ENCODE assay signal across 8 cellular contexts in the genomic region with DNA sequence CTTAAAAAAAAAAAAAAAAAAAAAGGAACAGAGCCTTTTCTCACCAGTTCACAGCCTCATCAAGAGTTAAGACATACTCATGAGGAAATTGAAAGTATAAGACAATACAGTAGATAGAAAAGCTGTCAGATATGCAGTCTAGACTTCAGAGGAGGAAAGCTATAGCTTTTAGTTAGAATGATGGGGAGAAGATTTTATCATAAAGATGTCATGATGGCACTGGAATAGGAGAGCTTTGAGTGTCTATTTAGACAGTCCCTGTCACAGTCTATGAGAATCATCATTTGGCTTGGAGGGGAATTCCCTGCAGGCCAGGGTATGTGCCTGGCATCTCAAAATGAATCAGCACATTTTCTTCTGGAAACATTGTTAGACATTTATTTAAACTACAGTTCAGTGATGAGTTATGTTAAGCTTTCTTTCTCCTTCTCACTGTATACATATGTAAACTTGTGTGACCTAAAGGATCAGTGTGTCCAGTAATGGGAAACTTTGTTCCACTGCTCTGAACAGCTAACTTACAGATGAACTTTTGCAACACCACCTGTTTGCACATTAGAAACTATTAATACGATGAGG. TPM values are rescaled to one million over a fixed set of nuclear protein-coding genes. Genes with fewer than 3 reads are reported as not detected.
A peak's percentile ranks its signal among the peaks of the same experiment; 100 is the strongest.
DNase-seq lines count a peak whose midpoint lies in the region; ATAC-seq, FAIRE-seq and TF ChIP-seq lines count a peak whose summit lies in the region.

No MANE protein-coding gene starts in this region.

- peaks cover 42 to 47% of the 10 kb centered on the region in 2 donors for H3K4me1 ChIP-seq in naive thymus-derived CD4-positive, alpha-beta T cell (ENCODE audit: control insufficient read depth in 2 of 2, insufficient read depth in 2 of 2, low read length in 2 of 2)

- TF ChIP-seq CTCF in GM10248 (IDR thresholded peaks at IDR 0.05; ENCODE audit: control extremely low read depth, extremely low read depth, low read depth, missing control alignments), result no peak

- H3K4me3 ChIP-seq in naive thymus-derived CD4-positive, alpha-beta T cell (ENCODE audit: low read length), result no peak overlapping the region

- peaks cover 0 to 27% (median 4%) of the 10 kb centered on the region in 5 donors for H3K36me3 Mint-ChIP-seq in naive thymus-derived CD4-positive, alpha-beta T cell

- no peak overlapping the region for H3K27ac ChIP-seq in naive thymus-derived CD4-positive, alpha-beta T cell (ENCODE audit: low read depth, low read length)

- H3K9me3 ChIP-seq in naive thymus-derived CD4-positive, alpha-beta T cell (ENCODE audit: control insufficient read depth in 2 of 3, low read length in 3 of 3), result no peaks in the 10 kb centered on the region

- POLR2A ChIA-PET in GM10248 (lab: Yijun Ruan, JAX), result interaction anchor here (0.5 to 7.4 kb wide), 3 partner anchors 79 to 400 kb away, joined by 5 to 97 read pairs (median 5); partner anchors contain the start of gene RPLP0
- POLR2A ChIA-PET in naive thymus-derived CD4-positive, alpha-beta T cell (lab: Charles Lee), result interaction anchor here (0.9 to 7.1 kb wide), 3 partner anchors 9 to 109 kb away, joined by 4 to 47 read pairs (median 4); partner anchors contain the start of gene RPLP0

- peak overlapping the region in 7 of 9 donors; percentile 8 to 80 (median 51) for H3K27ac Mint-ChIP-seq in naive thymus-derived CD4-positive, alpha-beta T cell

- H3K4me1 Mint-ChIP-seq in naive thymus-derived CD4-positive, alpha-beta T cell, result peaks cover 59 to 76% (median 69%) of the 10 kb centered on the region in 7 donors

- H3K36me3 ChIP-seq in naive thymus-derived CD4-positive, alpha-beta T cell (ENCODE audit: control insufficient read depth in 2 of 3, insufficient read depth in 3 of 3, low read length in 3 of 3), result peaks cover 0 to under 1% (median 0%) of the 10 kb centered on the region in 3 experiments

- H3K9me3 Mint-ChIP-seq in naive thymus-derived CD4-positive, alpha-beta T cell, result peaks cover 0 to under 1% (median 0%) of the 10 kb centered on the region in 11 donors

- H3K27me3 Mint-ChIP-seq in naive thymus-derived CD4-positive, alpha-beta T cell, result no peaks in the 10 kb centered on the region

- H3K27me3 ChIP-seq in naive thymus-derived CD4-positive, alpha-beta T cell (ENCODE audit: control insufficient read depth in 2 of 2, insufficient read depth in 2 of 2, low read length in 2 of 2), result no peaks in the 10 kb centered on the region

- intact Hi-C loops in naive thymus-derived CD4-positive, alpha-beta T cell (cut with micrococcal nuclease), result loop anchor here in 1 of 2 donors (5.0 kb wide), 2 partner anchors 452 to 568 kb away; partner anchors contain the start of genes MLEC and PRKAB1

- H3K4me3 Mint-ChIP-seq in naive thymus-derived CD4-positive, alpha-beta T cell, result peak overlapping the region in 6 of 10 donors; percentile 0 to 77 (median 20)

- peak; percentile 28 for ATAC-seq in HG02870 (IDR thresholded peaks at IDR 0.05; ENCODE audit: unreplicated experiment)
- no peak for ATAC-seq in naive thymus-derived CD4-positive, alpha-beta T cell

- DNase-seq in GM10248 (ENCODE audit: extremely low spot score) (peak; percentile 56), NCI-H1417 treated with DMSO at 0.1 percent for 48 hours (lab: John Stamatoyannopoulos, UW) (no peak), cerebellar nuclear complex (lab: John Stamatoyannopoulos, UW) (no peak), HTR-8/SVneo (ENCODE audit: insufficient read length, low spot score) (no peak), NCI-H524 (lab: John Stamatoyannopoulos, UW) (no peak)
- DNase-seq in activated CD4-positive, alpha-beta T cell treated with anti-CD3 and anti-CD28 coated beads, Interleukin-2, amount 50 U/mL, for 4 hours, result peak; percentile 21 to 29
- DNase-seq in naive thymus-derived CD4-positive, alpha-beta T cell, result no peak

- FAIRE-seq in HTR-8/SVneo (lab: Jason Lieb, UNC), result no peak

- CTCF ChIA-PET in GM10248 (lab: Yijun Ruan, JAX), result interaction anchor here (0.7 to 2.8 kb wide), 5 partner anchors 10 to 146 kb away, joined by 3 to 11 read pairs (median 4); partner anchors contain the start of genes PXN and RPLP0
- CTCF ChIA-PET in naive thymus-derived CD4-positive, alpha-beta T cell (lab: Charles Lee), result interaction anchor here (0.6 kb wide), 1 partner anchor 68 kb away, joined by 6 read pairs; no protein-coding TSS in a partner anchor

RNA-seq across cellular contexts. Expression of gene RAB35, which starts 2.9 kb away (rescaled TPM):
- 10 to 100 TPM; 45.8 to 77.3 (median 59.3) TPM for total RNA-seq in naive thymus-derived CD4-positive, alpha-beta T cell
- polyA plus RNA-seq in naive thymus-derived CD4-positive, alpha-beta T cell, result 10 to 100 TPM; 14.5 to 21.0 TPM

Comparison
In these comparisons a context has a peak if more than half of its experiments do, and no peak if none do; other contexts are left out.
1. DNase-seq: peak in GM10248 (single experiment) and activated CD4-positive, alpha-beta T cell treated with anti-CD3 and anti-CD28 coated beads, Interleukin-2, amount 50 U/mL, for 4 hours (2 of 2); none in naive thymus-derived CD4-positive, alpha-beta T cell (0 of 9), NCI-H1417 treated with DMSO at 0.1 percent for 48 hours (single experiment), cerebellar nuclear complex (0 of 2), HTR-8/SVneo (single experiment) and NCI-H524 (0 of 2).